In the genomic region with DNA sequence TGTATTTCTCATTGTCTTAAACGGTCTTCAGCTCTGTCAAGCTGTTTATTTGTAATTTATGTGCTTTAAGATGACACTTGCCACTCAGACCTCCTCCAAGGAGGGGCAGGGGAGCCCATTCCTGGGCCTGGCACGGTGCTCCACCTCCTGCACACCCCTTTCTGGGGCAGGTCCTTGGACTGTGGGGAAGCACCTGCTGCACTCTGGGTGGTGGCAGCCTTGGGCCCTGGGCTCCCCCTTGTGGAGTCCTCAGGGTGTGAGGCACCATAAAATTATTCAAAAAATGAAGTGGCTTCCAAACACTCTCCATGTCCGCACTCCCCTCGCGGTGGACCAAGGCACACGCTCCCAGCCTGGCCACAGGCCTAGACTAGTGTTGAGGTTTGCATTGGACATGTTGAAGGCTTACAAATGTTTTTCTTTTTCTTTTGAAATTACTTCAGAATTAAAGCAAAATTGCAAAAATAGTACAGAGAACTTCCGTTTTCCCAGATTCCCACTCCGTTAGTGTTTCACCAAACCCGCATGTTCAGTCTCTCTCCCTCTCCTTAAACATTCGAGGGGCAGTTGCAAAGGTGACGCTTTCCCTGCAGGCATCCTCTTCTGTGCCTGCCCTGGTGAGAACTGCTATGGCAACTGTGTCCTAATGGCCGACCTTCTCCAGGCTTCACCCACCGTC, we compare ENCODE assay signal across 1 cellular context.
TF ChIP-seq lines count a peak whose summit lies in the region.

No MANE protein-coding gene starts in this region.

TF ChIP-seq in K562, 482 proteins besides CTCF, POLR2A, EP300 and RAD21 (continued from another document and continues in another):
- TF ChIP-seq, protein P1, sequence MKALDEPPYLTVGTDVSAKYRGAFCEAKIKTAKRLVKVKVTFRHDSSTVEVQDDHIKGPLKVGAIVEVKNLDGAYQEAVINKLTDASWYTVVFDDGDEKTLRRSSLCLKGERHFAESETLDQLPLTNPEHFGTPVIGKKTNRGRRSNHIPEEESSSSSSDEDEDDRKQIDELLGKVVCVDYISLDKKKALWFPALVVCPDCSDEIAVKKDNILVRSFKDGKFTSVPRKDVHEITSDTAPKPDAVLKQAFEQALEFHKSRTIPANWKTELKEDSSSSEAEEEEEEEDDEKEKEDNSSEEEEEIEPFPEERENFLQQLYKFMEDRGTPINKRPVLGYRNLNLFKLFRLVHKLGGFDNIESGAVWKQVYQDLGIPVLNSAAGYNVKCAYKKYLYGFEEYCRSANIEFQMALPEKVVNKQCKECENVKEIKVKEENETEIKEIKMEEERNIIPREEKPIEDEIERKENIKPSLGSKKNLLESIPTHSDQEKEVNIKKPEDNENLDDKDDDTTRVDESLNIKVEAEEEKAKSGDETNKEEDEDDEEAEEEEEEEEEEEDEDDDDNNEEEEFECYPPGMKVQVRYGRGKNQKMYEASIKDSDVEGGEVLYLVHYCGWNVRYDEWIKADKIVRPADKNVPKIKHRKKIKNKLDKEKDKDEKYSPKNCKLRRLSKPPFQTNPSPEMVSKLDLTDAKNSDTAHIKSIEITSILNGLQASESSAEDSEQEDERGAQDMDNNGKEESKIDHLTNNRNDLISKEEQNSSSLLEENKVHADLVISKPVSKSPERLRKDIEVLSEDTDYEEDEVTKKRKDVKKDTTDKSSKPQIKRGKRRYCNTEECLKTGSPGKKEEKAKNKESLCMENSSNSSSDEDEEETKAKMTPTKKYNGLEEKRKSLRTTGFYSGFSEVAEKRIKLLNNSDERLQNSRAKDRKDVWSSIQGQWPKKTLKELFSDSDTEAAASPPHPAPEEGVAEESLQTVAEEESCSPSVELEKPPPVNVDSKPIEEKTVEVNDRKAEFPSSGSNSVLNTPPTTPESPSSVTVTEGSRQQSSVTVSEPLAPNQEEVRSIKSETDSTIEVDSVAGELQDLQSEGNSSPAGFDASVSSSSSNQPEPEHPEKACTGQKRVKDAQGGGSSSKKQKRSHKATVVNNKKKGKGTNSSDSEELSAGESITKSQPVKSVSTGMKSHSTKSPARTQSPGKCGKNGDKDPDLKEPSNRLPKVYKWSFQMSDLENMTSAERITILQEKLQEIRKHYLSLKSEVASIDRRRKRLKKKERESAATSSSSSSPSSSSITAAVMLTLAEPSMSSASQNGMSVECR (CRISPR knock-in tag; IDR thresholded peaks at IDR 0.05), result no peak
- TF ChIP-seq MYC (IDR thresholded peaks at IDR 0.05; ENCODE audit: low read depth, low read length) (peak; percentile 73), MYC (CRISPR knock-in tag; IDR thresholded peaks at IDR 0.05; ENCODE audit: borderline replicate concordance, low read depth) (no peak), JUND (IDR thresholded peaks at IDR 0.05; ENCODE audit: borderline replicate concordance, low read depth, low read length) (peak; percentile 62), JUND (tag; IDR thresholded peaks at IDR 0.05; ENCODE audit: borderline replicate concordance, low read depth, low read length) (no peak; the same call in 2 of the 3 replicates), BDP1 (IDR thresholded peaks at IDR 0.05; ENCODE audit: insufficient read depth, insufficient read length) (no peak), SMAD4 (CRISPR knock-in tag; conservative IDR thresholded peaks at IDR 0.05) (peak; percentile 27; the same call in 1 of the 2 replicates), BHLHE40 (IDR thresholded peaks at IDR 0.05; ENCODE audit: low read length) (peak; percentile 62), L3MBTL2 (IDR thresholded peaks at IDR 0.05) (peak; percentile 49; the same call in 1 of the 2 replicates), POLR2G (IDR thresholded peaks at IDR 0.05; ENCODE audit: low read depth, low read length) (0 out of 2 replicates have a peak, but pooled peaks have one; percentile 9), MNT (conservative IDR thresholded peaks at IDR 0.05) (0 out of 4 replicates have a peak, but pooled peaks of 1 of the 2 experiments have one; percentile 44), XRCC5 (IDR thresholded peaks at IDR 0.05; ENCODE audit: low read depth, low read length) (peak; percentile 53; the same call in 1 of the 2 replicates), ZC3H11A (IDR thresholded peaks at IDR 0.05; ENCODE audit: low read depth, low read length) (0 out of 2 replicates have a peak, but pooled peaks have one; percentile 71), CTBP1 (IDR thresholded peaks at IDR 0.05; ENCODE audit: borderline replicate concordance) (peak; percentile 59; the same call in 1 of the 2 replicates), SMC3 (conservative IDR thresholded peaks at IDR 0.05; ENCODE audit: insufficient read depth, low read depth, low read length) (peak; percentile 81), SRF (CRISPR knock-in tag; IDR thresholded peaks at IDR 0.05) (0 out of 4 replicates have a peak, but pooled peaks of 1 of the 2 experiments have one; percentile 39), FOXP4 (CRISPR knock-in tag; IDR thresholded peaks at IDR 0.05; ENCODE audit: borderline replicate concordance) (no peak), ZFX (CRISPR knock-in tag; IDR thresholded peaks at IDR 0.05) (0 out of 2 replicates have a peak, but pooled peaks have one; percentile 18), E2F6 (IDR thresholded peaks at IDR 0.05; ENCODE audit: borderline replicate concordance in 1 of 2, extremely low read depth in 1 of 2, insufficient read depth in 1 of 2, insufficient read length in 1 of 2, low read depth in 1 of 2, low read length in 1 of 2, poor library complexity in 1 of 2, severe bottlenecking in 1 of 2) (peak in 1 of 2 experiments; percentile 42), MCM2 (IDR thresholded peaks at IDR 0.05; ENCODE audit: low read depth) (no peak), CREM (IDR thresholded peaks at IDR 0.05; ENCODE audit: low read depth) (peak; percentile 18; the same call in 1 of the 2 replicates), TBL1XR1 (IDR thresholded peaks at IDR 0.05; ENCODE audit: low read length in 2 of 2) (0 out of 4 replicates have a peak, but pooled peaks of 1 of the 2 experiments have one; percentile 13), HNRNPK (IDR thresholded peaks at IDR 0.05; ENCODE audit: low read depth, low read length, poor library complexity, severe bottlenecking) (no peak), BRF1 (IDR thresholded peaks at IDR 0.05; ENCODE audit: borderline replicate concordance, extremely low read depth, insufficient read length) (no peak), MAZ (CRISPR knock-in tag; conservative IDR thresholded peaks at IDR 0.05 in 1 of 2, IDR thresholded peaks at IDR 0.05 in 1 of 2) (peak in 1 of 2 experiments; percentile 66; a peak in 2 of 4 replicates), RB1 (IDR thresholded peaks at IDR 0.05; ENCODE audit: low read depth) (0 out of 2 replicates have a peak, but pooled peaks have one; percentile 52), ZNF384 (IDR thresholded peaks at IDR 0.05; ENCODE audit: low read depth, low read length) (peak; percentile 61; the same call in 1 of the 2 replicates), RCOR1 (IDR thresholded peaks at IDR 0.05; ENCODE audit: borderline replicate concordance in 1 of 2, low read depth in 2 of 2, low read length in 2 of 2) (peak in 1 of 2 experiments; percentile 78; a peak in 1 of 4 replicates), DEAF1 (CRISPR knock-in tag; IDR thresholded peaks at IDR 0.05) (0 out of 2 replicates have a peak, but pooled peaks have one; percentile 16)
- TF ChIP-seq, protein P2, sequence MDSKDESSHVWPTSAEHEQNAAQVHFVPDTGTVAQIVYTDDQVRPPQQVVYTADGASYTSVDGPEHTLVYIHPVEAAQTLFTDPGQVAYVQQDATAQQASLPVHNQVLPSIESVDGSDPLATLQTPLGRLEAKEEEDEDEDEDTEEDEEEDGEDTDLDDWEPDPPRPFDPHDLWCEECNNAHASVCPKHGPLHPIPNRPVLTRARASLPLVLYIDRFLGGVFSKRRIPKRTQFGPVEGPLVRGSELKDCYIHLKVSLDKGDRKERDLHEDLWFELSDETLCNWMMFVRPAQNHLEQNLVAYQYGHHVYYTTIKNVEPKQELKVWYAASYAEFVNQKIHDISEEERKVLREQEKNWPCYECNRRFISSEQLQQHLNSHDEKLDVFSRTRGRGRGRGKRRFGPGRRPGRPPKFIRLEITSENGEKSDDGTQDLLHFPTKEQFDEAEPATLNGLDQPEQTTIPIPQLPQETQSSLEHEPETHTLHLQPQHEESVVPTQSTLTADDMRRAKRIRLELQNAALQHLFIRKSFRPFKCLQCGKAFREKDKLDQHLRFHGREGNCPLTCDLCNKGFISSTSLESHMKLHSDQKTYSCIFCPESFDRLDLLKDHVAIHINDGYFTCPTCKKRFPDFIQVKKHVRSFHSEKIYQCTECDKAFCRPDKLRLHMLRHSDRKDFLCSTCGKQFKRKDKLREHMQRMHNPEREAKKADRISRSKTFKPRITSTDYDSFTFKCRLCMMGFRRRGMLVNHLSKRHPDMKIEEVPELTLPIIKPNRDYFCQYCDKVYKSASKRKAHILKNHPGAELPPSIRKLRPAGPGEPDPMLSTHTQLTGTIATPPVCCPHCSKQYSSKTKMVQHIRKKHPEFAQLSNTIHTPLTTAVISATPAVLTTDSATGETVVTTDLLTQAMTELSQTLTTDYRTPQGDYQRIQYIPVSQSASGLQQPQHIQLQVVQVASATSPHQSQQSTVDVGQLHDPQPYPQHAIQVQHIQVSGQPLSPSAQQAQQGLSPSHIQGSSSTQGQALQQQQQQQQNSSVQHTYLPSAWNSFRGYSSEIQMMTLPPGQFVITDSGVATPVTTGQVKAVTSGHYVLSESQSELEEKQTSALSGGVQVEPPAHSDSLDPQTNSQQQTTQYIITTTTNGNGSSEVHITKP (IDR thresholded peaks at IDR 0.05; ENCODE audit: partially characterized antibody), result peak; percentile 19
- TF ChIP-seq, protein P3, sequence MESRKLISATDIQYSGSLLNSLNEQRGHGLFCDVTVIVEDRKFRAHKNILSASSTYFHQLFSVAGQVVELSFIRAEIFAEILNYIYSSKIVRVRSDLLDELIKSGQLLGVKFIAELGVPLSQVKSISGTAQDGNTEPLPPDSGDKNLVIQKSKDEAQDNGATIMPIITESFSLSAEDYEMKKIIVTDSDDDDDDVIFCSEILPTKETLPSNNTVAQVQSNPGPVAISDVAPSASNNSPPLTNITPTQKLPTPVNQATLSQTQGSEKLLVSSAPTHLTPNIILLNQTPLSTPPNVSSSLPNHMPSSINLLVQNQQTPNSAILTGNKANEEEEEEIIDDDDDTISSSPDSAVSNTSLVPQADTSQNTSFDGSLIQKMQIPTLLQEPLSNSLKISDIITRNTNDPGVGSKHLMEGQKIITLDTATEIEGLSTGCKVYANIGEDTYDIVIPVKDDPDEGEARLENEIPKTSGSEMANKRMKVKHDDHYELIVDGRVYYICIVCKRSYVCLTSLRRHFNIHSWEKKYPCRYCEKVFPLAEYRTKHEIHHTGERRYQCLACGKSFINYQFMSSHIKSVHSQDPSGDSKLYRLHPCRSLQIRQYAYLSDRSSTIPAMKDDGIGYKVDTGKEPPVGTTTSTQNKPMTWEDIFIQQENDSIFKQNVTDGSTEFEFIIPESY (CRISPR knock-in tag; IDR thresholded peaks at IDR 0.05), result peak; percentile 65; the same call in 1 of the 2 replicates
